12 cellular contexts compared by ENCODE assay signal in genomic region chr11:128493570-128493965, GRCh38.
DNase-seq lines count a peak whose midpoint lies in the region; ATAC-seq, FAIRE-seq and TF ChIP-seq lines count a peak whose summit lies in the region.
"Had no signal": no experiment of that assay in that cellular context is flagged by ENCODE, and none has a peak within 500 bp of the region (broad histone marks: within the 10 kb centered on the region; RNA-seq: fewer than 3 reads in every experiment).

No MANE protein-coding gene starts in this region.

- H3K4me3 ChIP-seq in fibroblast of lung (replicated peaks in 1 of 4; ENCODE audit: control extremely low read depth in 1 of 4, insufficient read depth in 1 of 4, low read depth in 3 of 4, low read length in 4 of 4) = no peak overlapping the region

- peaks cover 93% of the 10 kb centered on the region for H3K4me1 Mint-ChIP-seq in T-helper 2 cell treated with Interferon-gamma antibody and Interleukin-4, amounts not matched to agents 5 μg/mL and 100 μg/mL, for 36 hours (ENCODE audit: low read depth)
- peaks cover 62 to 78% of the 10 kb centered on the region in 2 donors for H3K4me1 Mint-ChIP-seq in stimulated activated naive B cell treated with anti-CD40 and anti-IgM and Interleukin-4, amounts not matched to agents 10 μg/mL and 1 μg/mL and 100 μg/mL, for 72 hours

- H4K20me1 ChIP-seq in fibroblast of lung (ENCODE audit: control insufficient read depth, extremely low read depth, insufficient read depth, low read length) = no peaks in the 10 kb centered on the region

- no peak for ATAC-seq in stimulated activated naive B cell treated with anti-CD40 and anti-IgM and Interleukin-4, amounts not matched to agents 10 μg/mL and 1 μg/mL and 100 μg/mL, for 72 hours (replicated peaks)

- H3K27me3 Mint-ChIP-seq in T-helper 2 cell treated with Interferon-gamma antibody and Interleukin-4, amounts not matched to agents 5 μg/mL and 100 μg/mL, for 36 hours (ENCODE audit: low read depth) = no peaks in the 10 kb centered on the region
- H3K27me3 Mint-ChIP-seq in stimulated activated naive B cell treated with anti-CD40 and anti-IgM and Interleukin-4, amounts not matched to agents 10 μg/mL and 1 μg/mL and 100 μg/mL, for 72 hours = no peaks in the 10 kb centered on the region

- peaks cover 60% of the 10 kb centered on the region for H3K4me1 ChIP-seq in fibroblast of lung (ENCODE audit: control insufficient read depth, extremely low read depth, insufficient read depth, low read length)

- H3K36me3 ChIP-seq in fibroblast of lung (ENCODE audit: control insufficient read depth, insufficient read depth, low read length) = peaks cover 11% of the 10 kb centered on the region

- H3K4me3 Mint-ChIP-seq in T-helper 2 cell treated with Interferon-gamma antibody and Interleukin-4, amounts not matched to agents 5 μg/mL and 100 μg/mL, for 36 hours = peak overlapping the region; percentile 58
- no peak overlapping the region for H3K4me3 Mint-ChIP-seq in stimulated activated naive B cell treated with anti-CD40 and anti-IgM and Interleukin-4, amounts not matched to agents 10 μg/mL and 1 μg/mL and 100 μg/mL, for 72 hours

- no peaks in the 10 kb centered on the region for H3K27me3 ChIP-seq in fibroblast of lung (ENCODE audit: control insufficient read depth, insufficient read depth, low read length)

- H2AFZ ChIP-seq in fibroblast of lung (ENCODE audit: low read length) = no peak overlapping the region

- no peaks in the 10 kb centered on the region for H3K9me3 Mint-ChIP-seq in T-helper 2 cell treated with Interferon-gamma antibody and Interleukin-4, amounts not matched to agents 5 μg/mL and 100 μg/mL, for 36 hours
- H3K9me3 Mint-ChIP-seq in stimulated activated naive B cell treated with anti-CD40 and anti-IgM and Interleukin-4, amounts not matched to agents 10 μg/mL and 1 μg/mL and 100 μg/mL, for 72 hours = peaks cover 0 to 4% of the 10 kb centered on the region in 2 donors

- TF ChIP-seq CTCF in RWPE1 (conservative IDR thresholded peaks at IDR 0.05; ENCODE audit: low read depth) (no peak), fibroblast of lung (conservative IDR thresholded peaks at IDR 0.05 in 1 of 2, IDR thresholded peaks at IDR 0.05 in 1 of 2; ENCODE audit: low read depth in 1 of 2, low read length in 2 of 2) (no peak)

- H3K9ac ChIP-seq in fibroblast of lung (ENCODE audit: insufficient read depth, low read length) = peak overlapping the region; percentile 13

- H3K36me3 Mint-ChIP-seq in T-helper 2 cell treated with Interferon-gamma antibody and Interleukin-4, amounts not matched to agents 5 μg/mL and 100 μg/mL, for 36 hours (ENCODE audit: low read depth) = peaks cover 87% of the 10 kb centered on the region
- peaks cover 45 to 58% of the 10 kb centered on the region in 2 donors for H3K36me3 Mint-ChIP-seq in stimulated activated naive B cell treated with anti-CD40 and anti-IgM and Interleukin-4, amounts not matched to agents 10 μg/mL and 1 μg/mL and 100 μg/mL, for 72 hours

- H3K4me2 ChIP-seq in fibroblast of lung (ENCODE audit: extremely low read depth, insufficient read depth, low read length) = no peak overlapping the region

- no peaks in the 10 kb centered on the region for H3K9me3 ChIP-seq in fibroblast of lung (ENCODE audit: control insufficient read depth, insufficient read depth, low read depth, low read length)

- no peak for DNase-seq in T-helper 2 cell treated with Interferon-gamma antibody and Interleukin-4, amounts not matched to agents 5 μg/mL and 100 μg/mL, for 36 hours (ENCODE audit: low spot score)
- DNase-seq in T-helper 2 cell (no peak), RWPE1 (ENCODE audit: low spot score) (no peak), fibroblast of lung (ENCODE audit: low read depth in 2 of 2) (peak in 1 of 2 donors; percentile 61), HTR-8/SVneo (ENCODE audit: insufficient read length, low spot score) (no peak), Ammon's horn (ENCODE audit: low spot score) (no peak)
- DNase-seq in stimulated activated naive B cell treated with anti-CD40 and anti-IgM and Interleukin-4, amounts not matched to agents 10 μg/mL and 1 μg/mL and 100 μg/mL, for 72 hours = no peak
- no peak for DNase-seq in activated CD8-positive, alpha-beta memory T cell treated with anti-CD3 and anti-CD28 coated beads, Interleukin-2, amount 50 U/mL, for 48 hours
- DNase-seq: GOT3, NCI-H526 treated with DMSO at 0.1 percent for 48 hours had no signal

- peak overlapping the region; percentile 78 for H3K27ac Mint-ChIP-seq in T-helper 2 cell treated with Interferon-gamma antibody and Interleukin-4, amounts not matched to agents 5 μg/mL and 100 μg/mL, for 36 hours
- H3K27ac Mint-ChIP-seq in stimulated activated naive B cell treated with anti-CD40 and anti-IgM and Interleukin-4, amounts not matched to agents 10 μg/mL and 1 μg/mL and 100 μg/mL, for 72 hours = peak overlapping the region; percentile 76

- POLR2A ChIA-PET in RWPE1 (lab: Yijun Ruan, JAX; ENCODE audit: low non-redundant PET) = no interaction called here

- CTCF ChIA-PET in RWPE1 (lab: Yijun Ruan, JAX) = interaction anchor here (0.7 kb wide), 1 partner anchor 45 kb away, joined by 3 read pairs; no protein-coding TSS in a partner anchor

- H3K27ac ChIP-seq in RWPE1 = peak overlapping the region; percentile 70
- peak overlapping the region; percentile 80 for H3K27ac ChIP-seq in fibroblast of lung (ENCODE audit: insufficient read depth, low read length)

- no peak for FAIRE-seq in HTR-8/SVneo (lab: Jason Lieb, UNC)
- FAIRE-seq: A204.1, endometrium had no signal

- peaks cover 87% of the 10 kb centered on the region for H3K79me2 ChIP-seq in fibroblast of lung (ENCODE audit: control insufficient read depth, insufficient read depth, low read length)
